Comparison of ENCODE assay signal across 1 cellular context in the genomic region with DNA sequence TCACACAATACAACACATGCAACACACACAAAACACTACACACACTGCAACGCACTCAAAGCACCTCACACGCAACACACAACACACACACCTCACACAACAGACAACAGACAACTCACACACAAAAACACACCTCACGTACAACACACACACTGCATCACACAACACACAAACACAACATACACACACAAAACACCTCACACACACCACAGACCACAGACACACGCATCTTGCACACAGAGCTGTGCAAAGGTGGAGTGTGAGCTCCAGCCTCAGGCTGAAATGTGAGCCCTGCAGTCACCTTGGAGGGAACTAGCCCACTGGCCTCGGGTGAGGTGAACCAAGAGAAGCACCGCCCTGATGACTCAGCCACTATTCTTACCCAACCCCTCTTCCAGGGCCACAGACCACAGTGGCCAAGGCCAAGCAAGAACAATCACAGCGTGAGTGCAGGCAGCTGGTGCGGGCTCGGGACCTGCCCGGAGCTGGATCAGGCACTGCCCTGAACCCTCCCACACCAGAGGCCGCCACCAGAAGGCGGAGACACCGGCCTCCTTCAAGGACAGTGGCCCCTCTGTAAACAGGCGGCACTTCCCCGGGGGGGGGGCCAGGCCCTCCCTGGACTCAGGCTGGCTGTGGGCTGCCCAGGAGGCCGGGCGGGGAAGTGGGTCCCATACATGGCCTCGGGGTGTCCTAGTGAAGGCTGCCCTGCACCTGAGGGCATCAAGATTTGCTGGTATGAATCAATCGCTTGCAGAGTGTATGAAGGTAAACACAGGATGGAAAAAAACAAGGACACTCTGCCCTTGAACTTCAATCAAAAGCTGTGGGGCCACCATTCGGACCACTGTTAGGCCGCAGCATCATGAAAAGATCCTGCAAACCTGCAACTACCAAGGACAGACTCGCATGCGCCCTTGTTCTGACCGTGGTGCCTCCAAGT.
A peak's percentile ranks its signal among the peaks of the same experiment; 100 is the strongest.
TF ChIP-seq lines count a peak whose summit lies in the region.

No MANE protein-coding gene starts in this region.

TF ChIP-seq in HepG2, 621 proteins besides CTCF, POLR2A, EP300 and RAD21 (continued from another document and continues in another):
- TF ChIP-seq, protein P1, sequence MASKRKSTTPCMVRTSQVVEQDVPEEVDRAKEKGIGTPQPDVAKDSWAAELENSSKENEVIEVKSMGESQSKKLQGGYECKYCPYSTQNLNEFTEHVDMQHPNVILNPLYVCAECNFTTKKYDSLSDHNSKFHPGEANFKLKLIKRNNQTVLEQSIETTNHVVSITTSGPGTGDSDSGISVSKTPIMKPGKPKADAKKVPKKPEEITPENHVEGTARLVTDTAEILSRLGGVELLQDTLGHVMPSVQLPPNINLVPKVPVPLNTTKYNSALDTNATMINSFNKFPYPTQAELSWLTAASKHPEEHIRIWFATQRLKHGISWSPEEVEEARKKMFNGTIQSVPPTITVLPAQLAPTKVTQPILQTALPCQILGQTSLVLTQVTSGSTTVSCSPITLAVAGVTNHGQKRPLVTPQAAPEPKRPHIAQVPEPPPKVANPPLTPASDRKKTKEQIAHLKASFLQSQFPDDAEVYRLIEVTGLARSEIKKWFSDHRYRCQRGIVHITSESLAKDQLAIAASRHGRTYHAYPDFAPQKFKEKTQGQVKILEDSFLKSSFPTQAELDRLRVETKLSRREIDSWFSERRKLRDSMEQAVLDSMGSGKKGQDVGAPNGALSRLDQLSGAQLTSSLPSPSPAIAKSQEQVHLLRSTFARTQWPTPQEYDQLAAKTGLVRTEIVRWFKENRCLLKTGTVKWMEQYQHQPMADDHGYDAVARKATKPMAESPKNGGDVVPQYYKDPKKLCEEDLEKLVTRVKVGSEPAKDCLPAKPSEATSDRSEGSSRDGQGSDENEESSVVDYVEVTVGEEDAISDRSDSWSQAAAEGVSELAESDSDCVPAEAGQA (IDR thresholded peaks at IDR 0.05; ENCODE audit: low read depth), result no peak; the same call in 1 of the 2 replicates
- TF ChIP-seq, protein P1 (CRISPR knock-in tag; IDR thresholded peaks at IDR 0.05; ENCODE audit: borderline replicate concordance), result no peak
- peak; percentile 89 for TF ChIP-seq NFATC3 (CRISPR knock-in tag; IDR thresholded peaks at IDR 0.05)
- TF ChIP-seq, protein P2, sequence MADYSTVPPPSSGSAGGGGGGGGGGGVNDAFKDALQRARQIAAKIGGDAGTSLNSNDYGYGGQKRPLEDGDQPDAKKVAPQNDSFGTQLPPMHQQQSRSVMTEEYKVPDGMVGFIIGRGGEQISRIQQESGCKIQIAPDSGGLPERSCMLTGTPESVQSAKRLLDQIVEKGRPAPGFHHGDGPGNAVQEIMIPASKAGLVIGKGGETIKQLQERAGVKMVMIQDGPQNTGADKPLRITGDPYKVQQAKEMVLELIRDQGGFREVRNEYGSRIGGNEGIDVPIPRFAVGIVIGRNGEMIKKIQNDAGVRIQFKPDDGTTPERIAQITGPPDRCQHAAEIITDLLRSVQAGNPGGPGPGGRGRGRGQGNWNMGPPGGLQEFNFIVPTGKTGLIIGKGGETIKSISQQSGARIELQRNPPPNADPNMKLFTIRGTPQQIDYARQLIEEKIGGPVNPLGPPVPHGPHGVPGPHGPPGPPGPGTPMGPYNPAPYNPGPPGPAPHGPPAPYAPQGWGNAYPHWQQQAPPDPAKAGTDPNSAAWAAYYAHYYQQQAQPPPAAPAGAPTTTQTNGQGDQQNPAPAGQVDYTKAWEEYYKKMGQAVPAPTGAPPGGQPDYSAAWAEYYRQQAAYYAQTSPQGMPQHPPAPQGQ (CRISPR knock-in tag; IDR thresholded peaks at IDR 0.05; ENCODE audit: borderline replicate concordance), result no peak
- no peak for TF ChIP-seq ZNF7 (CRISPR knock-in tag; IDR thresholded peaks at IDR 0.05)
- TF ChIP-seq ARNT (IDR thresholded peaks at IDR 0.05), result peak; percentile 61
- peak; percentile 81 for TF ChIP-seq GATAD1 (CRISPR knock-in tag; IDR thresholded peaks at IDR 0.05)
- TF ChIP-seq SMYD3 (CRISPR knock-in tag; IDR thresholded peaks at IDR 0.05), result peak; percentile 70; the same call in 1 of the 2 replicates
- TF ChIP-seq ZNF333 (CRISPR knock-in tag; IDR thresholded peaks at IDR 0.05; ENCODE audit: borderline replicate concordance), result no peak
- peak; percentile 97 for TF ChIP-seq ESRRA (CRISPR knock-in tag; IDR thresholded peaks at IDR 0.05; ENCODE audit: low read depth)
- TF ChIP-seq ZNF703 (CRISPR knock-in tag; IDR thresholded peaks at IDR 0.05; ENCODE audit: borderline replicate concordance), result peak; percentile 98
- TF ChIP-seq, protein P3, sequence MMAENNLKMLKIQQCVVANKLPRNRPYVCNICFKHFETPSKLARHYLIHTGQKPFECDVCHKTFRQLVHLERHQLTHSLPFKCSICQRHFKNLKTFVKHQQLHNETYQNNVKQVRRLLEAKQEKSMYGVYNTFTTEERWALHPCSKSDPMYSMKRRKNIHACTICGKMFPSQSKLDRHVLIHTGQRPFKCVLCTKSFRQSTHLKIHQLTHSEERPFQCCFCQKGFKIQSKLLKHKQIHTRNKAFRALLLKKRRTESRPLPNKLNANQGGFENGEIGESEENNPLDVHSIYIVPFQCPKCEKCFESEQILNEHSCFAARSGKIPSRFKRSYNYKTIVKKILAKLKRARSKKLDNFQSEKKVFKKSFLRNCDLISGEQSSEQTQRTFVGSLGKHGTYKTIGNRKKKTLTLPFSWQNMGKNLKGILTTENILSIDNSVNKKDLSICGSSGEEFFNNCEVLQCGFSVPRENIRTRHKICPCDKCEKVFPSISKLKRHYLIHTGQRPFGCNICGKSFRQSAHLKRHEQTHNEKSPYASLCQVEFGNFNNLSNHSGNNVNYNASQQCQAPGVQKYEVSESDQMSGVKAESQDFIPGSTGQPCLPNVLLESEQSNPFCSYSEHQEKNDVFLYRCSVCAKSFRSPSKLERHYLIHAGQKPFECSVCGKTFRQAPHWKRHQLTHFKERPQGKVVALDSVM (CRISPR knock-in tag; IDR thresholded peaks at IDR 0.05), result peak; percentile 85
- TF ChIP-seq, protein P4, sequence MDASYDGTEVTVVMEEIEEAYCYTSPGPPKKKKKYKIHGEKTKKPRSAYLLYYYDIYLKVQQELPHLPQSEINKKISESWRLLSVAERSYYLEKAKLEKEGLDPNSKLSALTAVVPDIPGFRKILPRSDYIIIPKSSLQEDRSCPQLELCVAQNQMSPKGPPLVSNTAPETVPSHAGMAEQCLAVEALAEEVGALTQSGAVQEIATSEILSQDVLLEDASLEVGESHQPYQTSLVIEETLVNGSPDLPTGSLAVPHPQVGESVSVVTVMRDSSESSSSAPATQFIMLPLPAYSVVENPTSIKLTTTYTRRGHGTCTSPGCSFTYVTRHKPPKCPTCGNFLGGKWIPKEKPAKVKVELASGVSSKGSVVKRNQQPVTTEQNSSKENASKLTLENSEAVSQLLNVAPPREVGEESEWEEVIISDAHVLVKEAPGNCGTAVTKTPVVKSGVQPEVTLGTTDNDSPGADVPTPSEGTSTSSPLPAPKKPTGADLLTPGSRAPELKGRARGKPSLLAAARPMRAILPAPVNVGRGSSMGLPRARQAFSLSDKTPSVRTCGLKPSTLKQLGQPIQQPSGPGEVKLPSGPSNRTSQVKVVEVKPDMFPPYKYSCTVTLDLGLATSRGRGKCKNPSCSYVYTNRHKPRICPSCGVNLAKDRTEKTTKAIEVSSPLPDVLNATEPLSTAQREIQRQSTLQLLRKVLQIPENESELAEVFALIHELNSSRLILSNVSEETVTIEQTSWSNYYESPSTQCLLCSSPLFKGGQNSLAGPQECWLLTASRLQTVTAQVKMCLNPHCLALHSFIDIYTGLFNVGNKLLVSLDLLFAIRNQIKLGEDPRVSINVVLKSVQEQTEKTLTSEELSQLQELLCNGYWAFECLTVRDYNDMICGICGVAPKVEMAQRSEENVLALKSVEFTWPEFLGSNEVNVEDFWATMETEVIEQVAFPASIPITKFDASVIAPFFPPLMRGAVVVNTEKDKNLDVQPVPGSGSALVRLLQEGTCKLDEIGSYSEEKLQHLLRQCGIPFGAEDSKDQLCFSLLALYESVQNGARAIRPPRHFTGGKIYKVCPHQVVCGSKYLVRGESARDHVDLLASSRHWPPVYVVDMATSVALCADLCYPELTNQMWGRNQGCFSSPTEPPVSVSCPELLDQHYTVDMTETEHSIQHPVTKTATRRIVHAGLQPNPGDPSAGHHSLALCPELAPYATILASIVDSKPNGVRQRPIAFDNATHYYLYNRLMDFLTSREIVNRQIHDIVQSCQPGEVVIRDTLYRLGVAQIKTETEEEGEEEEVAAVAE (CRISPR knock-in tag; IDR thresholded peaks at IDR 0.05; ENCODE audit: borderline replicate concordance), result peak; percentile 91
- TF ChIP-seq, protein P5, sequence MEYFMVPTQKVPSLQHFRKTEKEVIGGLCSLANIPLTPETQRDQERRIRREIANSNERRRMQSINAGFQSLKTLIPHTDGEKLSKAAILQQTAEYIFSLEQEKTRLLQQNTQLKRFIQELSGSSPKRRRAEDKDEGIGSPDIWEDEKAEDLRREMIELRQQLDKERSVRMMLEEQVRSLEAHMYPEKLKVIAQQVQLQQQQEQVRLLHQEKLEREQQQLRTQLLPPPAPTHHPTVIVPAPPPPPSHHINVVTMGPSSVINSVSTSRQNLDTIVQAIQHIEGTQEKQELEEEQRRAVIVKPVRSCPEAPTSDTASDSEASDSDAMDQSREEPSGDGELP (IDR thresholded peaks at IDR 0.05; ENCODE audit: borderline replicate concordance, low read depth), result peak; percentile 84; the same call in 1 of the 2 replicates
- TF ChIP-seq ZNF234 (CRISPR knock-in tag; conservative IDR thresholded peaks at IDR 0.05), result no peak; the same call in 1 of the 2 replicates
- TF ChIP-seq, protein P6, sequence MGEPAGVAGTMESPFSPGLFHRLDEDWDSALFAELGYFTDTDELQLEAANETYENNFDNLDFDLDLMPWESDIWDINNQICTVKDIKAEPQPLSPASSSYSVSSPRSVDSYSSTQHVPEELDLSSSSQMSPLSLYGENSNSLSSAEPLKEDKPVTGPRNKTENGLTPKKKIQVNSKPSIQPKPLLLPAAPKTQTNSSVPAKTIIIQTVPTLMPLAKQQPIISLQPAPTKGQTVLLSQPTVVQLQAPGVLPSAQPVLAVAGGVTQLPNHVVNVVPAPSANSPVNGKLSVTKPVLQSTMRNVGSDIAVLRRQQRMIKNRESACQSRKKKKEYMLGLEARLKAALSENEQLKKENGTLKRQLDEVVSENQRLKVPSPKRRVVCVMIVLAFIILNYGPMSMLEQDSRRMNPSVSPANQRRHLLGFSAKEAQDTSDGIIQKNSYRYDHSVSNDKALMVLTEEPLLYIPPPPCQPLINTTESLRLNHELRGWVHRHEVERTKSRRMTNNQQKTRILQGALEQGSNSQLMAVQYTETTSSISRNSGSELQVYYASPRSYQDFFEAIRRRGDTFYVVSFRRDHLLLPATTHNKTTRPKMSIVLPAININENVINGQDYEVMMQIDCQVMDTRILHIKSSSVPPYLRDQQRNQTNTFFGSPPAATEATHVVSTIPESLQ (CRISPR knock-in tag; conservative IDR thresholded peaks at IDR 0.05), result peak; percentile 57; the same call in 1 of the 2 replicates
- peak; percentile 49; the same call in 1 of the 2 replicates for TF ChIP-seq ARHGAP35 (CRISPR knock-in tag; IDR thresholded peaks at IDR 0.05; ENCODE audit: borderline replicate concordance)
- no peak; the same call in 1 of the 2 replicates for TF ChIP-seq ZNF780A (CRISPR knock-in tag; IDR thresholded peaks at IDR 0.05)
- no peak for TF ChIP-seq ZNF446 (CRISPR knock-in tag; IDR thresholded peaks at IDR 0.05)
- TF ChIP-seq SSRP1 (CRISPR knock-in tag; IDR thresholded peaks at IDR 0.05), result peak; percentile 99
- peak; percentile 79; the same call in 1 of the 2 replicates for TF ChIP-seq ZNF205 (CRISPR knock-in tag; IDR thresholded peaks at IDR 0.05)
- TF ChIP-seq FOXO1 (CRISPR knock-in tag; IDR thresholded peaks at IDR 0.05), result peak; percentile 92
- peak; percentile 72 for TF ChIP-seq HMG20B (CRISPR knock-in tag; conservative IDR thresholded peaks at IDR 0.05)
- TF ChIP-seq KLF16 (CRISPR knock-in tag; IDR thresholded peaks at IDR 0.05), result peak in 1 of 2 experiments; percentile 94; a peak in 2 of 4 replicates
- no peak for TF ChIP-seq ZFP36 (IDR thresholded peaks at IDR 0.05; ENCODE audit: borderline replicate concordance, low read depth, low read length, partially characterized antibody)
- peak; percentile 91; the same call in 1 of the 2 replicates for TF ChIP-seq WIZ (CRISPR knock-in tag; IDR thresholded peaks at IDR 0.05)
- no peak for TF ChIP-seq ZFP82 (CRISPR knock-in tag; IDR thresholded peaks at IDR 0.05; ENCODE audit: borderline replicate concordance)
- TF ChIP-seq, protein P7, sequence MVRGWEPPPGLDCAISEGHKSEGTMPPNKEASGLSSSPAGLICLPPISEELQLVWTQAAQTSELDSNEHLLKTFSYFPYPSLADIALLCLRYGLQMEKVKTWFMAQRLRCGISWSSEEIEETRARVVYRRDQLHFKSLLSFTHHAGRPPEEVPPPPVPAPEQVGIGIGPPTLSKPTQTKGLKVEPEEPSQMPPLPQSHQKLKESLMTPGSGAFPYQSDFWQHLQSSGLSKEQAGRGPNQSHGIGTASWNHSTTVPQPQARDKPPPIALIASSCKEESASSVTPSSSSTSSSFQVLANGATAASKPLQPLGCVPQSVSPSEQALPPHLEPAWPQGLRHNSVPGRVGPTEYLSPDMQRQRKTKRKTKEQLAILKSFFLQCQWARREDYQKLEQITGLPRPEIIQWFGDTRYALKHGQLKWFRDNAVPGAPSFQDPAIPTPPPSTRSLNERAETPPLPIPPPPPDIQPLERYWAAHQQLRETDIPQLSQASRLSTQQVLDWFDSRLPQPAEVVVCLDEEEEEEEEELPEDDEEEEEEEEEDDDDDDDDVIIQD (CRISPR knock-in tag; IDR thresholded peaks at IDR 0.05; ENCODE audit: low read depth), result peak; percentile 91
- TF ChIP-seq MAF1 (CRISPR knock-in tag; IDR thresholded peaks at IDR 0.05; ENCODE audit: borderline replicate concordance), result peak; percentile 42
- peak; percentile 73; the same call in 1 of the 2 replicates for TF ChIP-seq YEATS2 (CRISPR knock-in tag; IDR thresholded peaks at IDR 0.05; ENCODE audit: borderline replicate concordance)
- no peak for TF ChIP-seq ZFY (CRISPR knock-in tag; IDR thresholded peaks at IDR 0.05)
- peak; percentile 83; the same call in 1 of the 2 replicates for TF ChIP-seq ZNF724P (CRISPR knock-in tag; IDR thresholded peaks at IDR 0.05; ENCODE audit: borderline replicate concordance)
- TF ChIP-seq KDM5A (IDR thresholded peaks at IDR 0.05; ENCODE audit: borderline replicate concordance, low read length), result no peak
- TF ChIP-seq ZNF12 (CRISPR knock-in tag; IDR thresholded peaks at IDR 0.05), result 0 out of 2 replicates have a peak, but pooled peaks have one; percentile 11
- peak; percentile 97 for TF ChIP-seq ZNF605 (CRISPR knock-in tag; IDR thresholded peaks at IDR 0.05)
- TF ChIP-seq PRPF4 (IDR thresholded peaks at IDR 0.05; ENCODE audit: low read depth, low read length, poor library complexity, severe bottlenecking), result no peak
- TF ChIP-seq KDM1A (CRISPR knock-in tag; IDR thresholded peaks at IDR 0.05), result peak; percentile 85
- TF ChIP-seq ZNF678 (CRISPR knock-in tag; IDR thresholded peaks at IDR 0.05), result no peak
